Comparison of ENCODE assay signal across 12 cellular contexts in the genomic region with DNA sequence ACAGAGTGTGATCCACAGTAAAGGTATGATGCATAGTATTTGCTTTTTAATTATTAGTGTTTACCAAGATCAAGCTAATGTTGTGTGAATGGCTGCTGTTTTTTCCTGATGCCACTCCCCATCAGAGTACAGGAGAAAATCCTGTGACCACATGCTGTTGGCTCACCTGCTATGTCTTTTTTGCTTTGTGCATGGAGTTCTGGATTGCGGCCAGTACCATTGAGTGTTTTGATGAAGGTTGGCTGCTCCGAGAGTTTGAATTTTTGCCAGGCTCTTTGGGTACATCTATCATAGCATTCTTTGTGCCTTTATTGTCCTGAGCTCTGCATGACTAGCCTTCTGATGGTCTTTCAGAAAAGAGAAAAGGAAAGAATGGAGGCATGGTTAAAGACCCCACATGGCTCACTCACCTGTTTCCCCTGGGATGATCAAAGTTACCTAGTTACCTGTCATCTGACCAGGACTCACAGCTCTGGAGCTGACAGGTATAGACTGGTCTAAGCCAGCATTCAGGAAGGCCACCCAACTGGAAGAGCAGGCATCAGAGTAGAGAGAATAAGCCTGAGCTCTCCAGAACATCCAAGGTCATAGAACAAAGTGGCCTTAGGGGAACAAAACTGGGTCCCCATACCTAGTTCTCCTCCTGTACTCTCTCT. TPM values are rescaled to one million over a fixed set of nuclear protein-coding genes. Genes with fewer than 3 reads are reported as not detected.
DNase-seq lines count a peak whose midpoint lies in the region; ATAC-seq and TF ChIP-seq lines count a peak whose summit lies in the region.
"Had no signal": no experiment of that assay in that cellular context is flagged by ENCODE, and none has a peak within 500 bp of the region (broad histone marks: within the 10 kb centered on the region; RNA-seq: fewer than 3 reads in every experiment).

No MANE protein-coding gene starts in this region.

- H3K27me3 Mint-ChIP-seq in T-cell = peaks cover 17 to 33% of the 10 kb centered on the region in 2 donors

- POLR2A ChIA-PET in T-cell (lab: Charles Lee) = no interaction called here

- no peak overlapping the region for H3K4me3 ChIP-seq in right atrium auricular region
- H3K4me3 ChIP-seq: gastroesophageal sphincter, thoracic aorta had no signal

- H3K4me1 Mint-ChIP-seq in T-cell = no peaks in the 10 kb centered on the region

- no peak overlapping the region for H3K27ac ChIP-seq in right atrium auricular region
- peak overlapping the region; percentile 89 for H3K27ac ChIP-seq in epithelial cell of prostate
- H3K27ac ChIP-seq: gastroesophageal sphincter, thoracic aorta had no signal

- peaks cover 3% of the 10 kb centered on the region for H3K36me3 Mint-ChIP-seq in T-cell

- in situ Hi-C loops in GM13976 (cut with MboI; ENCODE audit: low sequenced_read_pairs, unreplicated experiment) = no loop called here

- TF ChIP-seq CTCF in right atrium auricular region (IDR thresholded peaks at IDR 0.05) = no peak
- no peak for TF ChIP-seq CTCF in GM13976 (IDR thresholded peaks at IDR 0.05; ENCODE audit: borderline replicate concordance, control extremely low read depth, extremely low read depth, insufficient read depth, missing control alignments)

- no peaks in the 10 kb centered on the region for H3K27me3 ChIP-seq in right atrium auricular region
- H3K27me3 ChIP-seq: gastroesophageal sphincter had no signal

- no peaks in the 10 kb centered on the region for H3K4me1 ChIP-seq in right atrium auricular region
- H3K4me1 ChIP-seq: gastroesophageal sphincter had no signal

- CTCF ChIA-PET in T-cell (lab: Charles Lee) = no interaction called here

- intact Hi-C loops in left ventricle myocardium superior (cut with micrococcal nuclease) = no loop called here

- DNase-seq in left ventricle myocardium superior = no peak
- no peak for DNase-seq in right atrium auricular region (ENCODE audit: low spot score)
- peak; percentile 91 for DNase-seq in NCI-H69 (lab: John Stamatoyannopoulos, UW)
- DNase-seq in epithelial cell of prostate (ENCODE audit: low read depth, low spot score) = peak; percentile 75
- DNase-seq in T-cell = no peak
- DNase-seq in GM13976 (ENCODE audit: low spot score) = no peak
- DNase-seq: activated gamma-delta T cell, MV-4-11 had no signal

- H3K36me3 ChIP-seq in right atrium auricular region = no peaks in the 10 kb centered on the region
- H3K36me3 ChIP-seq: gastroesophageal sphincter, thoracic aorta had no signal

- ATAC-seq in left ventricle myocardium superior (peak; percentile 78), GM18519 (IDR thresholded peaks at IDR 0.05; ENCODE audit: low FRiP score, unreplicated experiment) (no peak), T-cell (replicated peaks in 1 of 4) (no peak), GM21825 (IDR thresholded peaks at IDR 0.05; ENCODE audit: unreplicated experiment) (no peak)
- ATAC-seq: gastroesophageal sphincter had no signal

- H3K9me3 ChIP-seq in right atrium auricular region = no peaks in the 10 kb centered on the region
- H3K9me3 ChIP-seq: gastroesophageal sphincter, thoracic aorta had no signal

- no peak overlapping the region for H3K4me3 Mint-ChIP-seq in T-cell

- H3K27ac Mint-ChIP-seq in T-cell = no peak overlapping the region

- H3K9me3 Mint-ChIP-seq in T-cell = no peaks in the 10 kb centered on the region

RNA-seq across cellular contexts. Expression of a gene that starts 11.9 kb away (rescaled TPM):
- 15.3 TPM for total RNA-seq in left ventricle myocardium superior
- 1 to 10 TPM; 8.9 to 9.7 TPM for total RNA-seq in right atrium auricular region
- total RNA-seq in T-cell = 10 to 100 TPM; 25.0 to 36.8 (median 27.9) TPM

RNA-seq across cellular contexts. Expression of a gene that starts 18.7 kb away (rescaled TPM):
- total RNA-seq in left ventricle myocardium superior (not detected), right atrium auricular region (not detected), T-cell (not detected)
- total RNA-seq: gastroesophageal sphincter, thoracic aorta had no signal

Comparison
In these comparisons a context has a peak if more than half of its experiments do, and no peak if none do; other contexts are left out.
1. DNase-seq: peak in NCI-H69 (single experiment) and epithelial cell of prostate (single experiment); none in left ventricle myocardium superior (single experiment), right atrium auricular region (single experiment), T-cell (0 of 34) and GM13976 (single experiment).